ENCODE assay signal across 18 cellular contexts in the genomic region with DNA sequence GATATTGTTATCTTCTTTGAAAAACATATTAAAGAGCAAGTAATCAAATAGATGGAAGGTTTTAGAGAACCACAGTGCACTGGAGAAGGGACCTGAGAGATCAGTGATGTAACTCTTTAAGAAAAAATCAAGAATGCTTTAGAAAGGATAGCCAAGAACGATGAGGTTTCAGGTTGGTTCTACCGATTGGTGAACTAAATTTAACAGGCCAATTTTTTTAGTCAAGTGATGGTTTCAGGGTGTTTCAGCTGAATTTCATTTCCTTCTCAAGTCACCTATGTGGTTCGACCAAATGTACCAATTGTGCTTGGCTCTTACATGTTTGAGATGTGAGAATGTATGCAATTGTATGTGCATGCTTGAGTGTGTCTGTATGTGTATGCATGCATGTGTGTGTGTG. TPM values are rescaled to one million over a fixed set of nuclear protein-coding genes. Genes with fewer than 3 reads are reported as not detected.
DNase-seq lines count a peak whose midpoint lies in the region; ATAC-seq, FAIRE-seq and TF ChIP-seq lines count a peak whose summit lies in the region.
"Had no signal": no experiment of that assay in that cellular context is flagged by ENCODE, and none has a peak within 500 bp of the region (broad histone marks: within the 10 kb centered on the region; RNA-seq: fewer than 3 reads in every experiment).

No MANE protein-coding gene starts in this region.

- no peak overlapping the region for H3K9ac ChIP-seq in GM12878 (ENCODE audit: control insufficient read depth, insufficient read depth, low read length)

- H3K36me3 Mint-ChIP-seq in MCF 10A (ENCODE audit: insufficient read depth, unreplicated experiment) (no peaks in the 10 kb centered on the region), Calu3 (ENCODE audit: insufficient read depth, unreplicated experiment) (peaks cover 80% of the 10 kb centered on the region)
- H3K36me3 Mint-ChIP-seq: activated naive CD8-positive, alpha-beta T cell treated with anti-CD3 and anti-CD28 coated beads, Interleukin-2, amount 10 ng/mL, durations not matched to agents 7 days and 5 days had no signal

- no peaks in the 10 kb centered on the region; the same call in 2 of the 3 replicates for H3K9me3 ChIP-seq in GM12878 (replicated peaks; ENCODE audit: control insufficient read depth, insufficient read depth, low read length)
- H3K9me3 ChIP-seq: suprapubic skin had no signal

- H3K27ac ChIP-seq in GM12878 (ENCODE audit: control insufficient read depth, insufficient read depth) = no peak overlapping the region
- H3K27ac ChIP-seq: cardiac muscle cell, suprapubic skin had no signal

- no peak overlapping the region for H3K27ac Mint-ChIP-seq in MCF 10A (ENCODE audit: low read depth, unreplicated experiment)
- H3K27ac Mint-ChIP-seq in Calu3 (ENCODE audit: unreplicated experiment) = no peak overlapping the region
- H3K27ac Mint-ChIP-seq: activated naive CD8-positive, alpha-beta T cell treated with anti-CD3 and anti-CD28 coated beads, Interleukin-2, amount 10 ng/mL, durations not matched to agents 7 days and 5 days; IgD-negative memory B cell; T-helper 2 cell treated with Interferon-gamma antibody and Interleukin-4, amounts not matched to agents 5 μg/mL and 100 μg/mL, for 36 hours had no signal

- H3K4me3 ChIP-seq in GM12878 = no peak overlapping the region
- H3K4me3 ChIP-seq: cardiac muscle cell, suprapubic skin had no signal

- 2% methylated on average over 3 of the region's 3 CpGs for WGBS in GM12878 (ENCODE audit: insufficient coverage, insufficient replicate concordance, low lambda C conversion rate, missing lambda C conversion rate)

- no peaks in the 10 kb centered on the region for H3K36me3 ChIP-seq in GM12878 (ENCODE audit: control insufficient read depth in 2 of 2, insufficient read depth in 2 of 2, low read length in 1 of 2)
- H3K36me3 ChIP-seq: cardiac muscle cell, suprapubic skin had no signal

- H3K4me2 ChIP-seq in GM12878 (ENCODE audit: control insufficient read depth, insufficient read depth) = no peak overlapping the region

- peaks cover 4% of the 10 kb centered on the region for H3K4me1 Mint-ChIP-seq in MCF 10A (ENCODE audit: insufficient read depth, unreplicated experiment)
- H3K4me1 Mint-ChIP-seq in Calu3 (ENCODE audit: low read depth, unreplicated experiment) = peaks cover 21% of the 10 kb centered on the region
- H3K4me1 Mint-ChIP-seq: activated naive CD8-positive, alpha-beta T cell treated with anti-CD3 and anti-CD28 coated beads, Interleukin-2, amount 10 ng/mL, durations not matched to agents 7 days and 5 days had no signal

- in situ Hi-C loops in GM12878 (cut with MboI) = no loop called here

- POLR2A ChIA-PET in GM12878 (lab: Charles Lee) (no interaction called here), MCF 10A (lab: Yijun Ruan, JAX) (no interaction called here)

- H3K27me3 ChIP-seq in GM12878 (replicated peaks in 1 of 2; ENCODE audit: control insufficient read depth in 2 of 2, insufficient read depth in 2 of 2, low read length in 1 of 2) = no peaks in the 10 kb centered on the region
- H3K27me3 ChIP-seq: cardiac muscle cell, suprapubic skin had no signal

- SMC1A ChIA-PET in GM12878 (lab: Charles Lee; ENCODE audit: uncharacterized antibody, unreplicated experiment) = interaction anchor here (1.9 kb wide), 1 partner anchor 12 kb away, joined by 5 read pairs; no protein-coding TSS in a partner anchor

- no peak for DNase-seq in GM12878 (ENCODE audit: low read depth, low spot score)
- DNase-seq in MCF 10A (ENCODE audit: unreplicated experiment) = no peak
- DNase-seq in stimulated activated CD8-positive, alpha-beta memory T cell treated with anti-CD3 and anti-CD28 coated beads, Interleukin-4, amount 100 ng/mL, for 48 hours = no peak
- DNase-seq in Calu3 = no peak
- DNase-seq: activated CD4-positive, alpha-beta T cell treated with anti-CD3 and anti-CD28 coated beads for 48 hours; activated naive CD8-positive, alpha-beta T cell treated with anti-CD3 and anti-CD28 coated beads, Interleukin-2, amount 10 ng/mL, durations not matched to agents 7 days and 5 days; AML-193; effector memory CD4-positive, alpha-beta T cell; NCI-H1092; SHP77 had no signal

- RAD21 ChIA-PET in GM12878 (lab: Charles Lee; ENCODE audit: unreplicated experiment) = interaction anchor here (1.0 kb wide), 1 partner anchor 8 kb away, joined by 3 read pairs; no protein-coding TSS in a partner anchor

- intact Hi-C loops in GM12878 (cut with micrococcal nuclease; ENCODE audit: unreplicated experiment) (no loop called here), MCF 10A (cut with micrococcal nuclease) (no loop called here), Calu3 (cut with micrococcal nuclease; ENCODE audit: unreplicated experiment) (loop anchor here (10.0 kb wide), 1 partner anchor 677 kb away; no protein-coding TSS in a partner anchor)

- H3K27me3 Mint-ChIP-seq in MCF 10A (ENCODE audit: insufficient read depth, unreplicated experiment) (no peaks in the 10 kb centered on the region), Calu3 (ENCODE audit: unreplicated experiment) (no peaks in the 10 kb centered on the region)
- H3K27me3 Mint-ChIP-seq: activated naive CD8-positive, alpha-beta T cell treated with anti-CD3 and anti-CD28 coated beads, Interleukin-2, amount 10 ng/mL, durations not matched to agents 7 days and 5 days; IgD-negative memory B cell had no signal

- no peaks in the 10 kb centered on the region for H4K20me1 ChIP-seq in GM12878 (ENCODE audit: control insufficient read depth, insufficient read depth)

- H3K4me3 Mint-ChIP-seq in MCF 10A (ENCODE audit: unreplicated experiment) (no peak overlapping the region), Calu3 (ENCODE audit: low read depth, unreplicated experiment) (no peak overlapping the region)
- H3K4me3 Mint-ChIP-seq: activated naive CD8-positive, alpha-beta T cell treated with anti-CD3 and anti-CD28 coated beads, Interleukin-2, amount 10 ng/mL, durations not matched to agents 7 days and 5 days; IgD-negative memory B cell; T-helper 2 cell treated with Interferon-gamma antibody and Interleukin-4, amounts not matched to agents 5 μg/mL and 100 μg/mL, for 36 hours had no signal

- no peaks in the 10 kb centered on the region for H3K79me2 ChIP-seq in GM12878 (ENCODE audit: control insufficient read depth, insufficient read depth, low read length)

- TF ChIP-seq POLR2A in GM12878 (IDR thresholded peaks at IDR 0.05; ENCODE audit: low read depth, low read length) = no peak

- peaks cover 25% of the 10 kb centered on the region for H3K4me1 ChIP-seq in GM12878 (ENCODE audit: control insufficient read depth, insufficient read depth, low read length)

- peak; percentile 46 for ATAC-seq in GM18858 (IDR thresholded peaks at IDR 0.05; ENCODE audit: unreplicated experiment)
- ATAC-seq in GM21423 (IDR thresholded peaks at IDR 0.05; ENCODE audit: unreplicated experiment) = peak; percentile 45
- ATAC-seq in HG03045 (IDR thresholded peaks at IDR 0.05; ENCODE audit: unreplicated experiment) = peak; percentile 43
- ATAC-seq in GM12878 = peak; percentile 62
- no peak for ATAC-seq in HG03159 (IDR thresholded peaks at IDR 0.05; ENCODE audit: unreplicated experiment)

- no peak overlapping the region for H2AFZ ChIP-seq in GM12878 (ENCODE audit: control insufficient read depth, low read depth, low read length)

- TF ChIP-seq CTCF in GM12878 (IDR thresholded peaks at IDR 0.05 in 2 of 3, conservative IDR thresholded peaks at IDR 0.05 in 1 of 3; ENCODE audit: control insufficient read depth in 2 of 3, extremely low read depth in 1 of 3, insufficient read depth in 1 of 3, low read depth in 3 of 3, low read length in 3 of 3) (no peak), MCF 10A (IDR thresholded peaks at IDR 0.05; ENCODE audit: unreplicated experiment) (no peak), Calu3 (IDR thresholded peaks at IDR 0.05; ENCODE audit: unreplicated experiment) (no peak)

- TF ChIP-seq EP300 in GM12878 (IDR thresholded peaks at IDR 0.05; ENCODE audit: borderline replicate concordance in 1 of 2, control insufficient read depth in 1 of 2, low read depth in 2 of 2, low read length in 2 of 2) = no peak

- FAIRE-seq in GM12878 (lab: Jason Lieb, UNC) = peak; percentile 66

- CTCF ChIA-PET in GM12878 (lab: Yijun Ruan, JAX) = interaction anchor here (0.5 to 1.0 kb wide), 3 partner anchors 9 to 102 kb away, joined by 3 read pairs; no protein-coding TSS in a partner anchor
- CTCF ChIA-PET in MCF 10A (lab: Yijun Ruan, JAX) = interaction anchor here (0.6 to 1.1 kb wide), 2 partner anchors 22 to 136 kb away, joined by 3 to 4 read pairs; no protein-coding TSS in a partner anchor
- CTCF ChIA-PET in Calu3 (lab: Charles Lee) = no interaction called here

- no TSS peak for BruUV-seq in GM12878 (replicated peaks; lab: Mats Ljungman, UMichigan)
- BruUV-seq in MCF 10A (replicated peaks; lab: Mats Ljungman, UMichigan) = no TSS peak
- BruUV-seq in Calu3 (replicated peaks; lab: Mats Ljungman, UMichigan) = no TSS peak

- no peaks in the 10 kb centered on the region for H3K9me3 Mint-ChIP-seq in MCF 10A (ENCODE audit: unreplicated experiment)
- H3K9me3 Mint-ChIP-seq in Calu3 (ENCODE audit: low read depth, unreplicated experiment) = no peaks in the 10 kb centered on the region
- H3K9me3 Mint-ChIP-seq: activated naive CD8-positive, alpha-beta T cell treated with anti-CD3 and anti-CD28 coated beads, Interleukin-2, amount 10 ng/mL, durations not matched to agents 7 days and 5 days; IgD-negative memory B cell; T-helper 2 cell treated with Interferon-gamma antibody and Interleukin-4, amounts not matched to agents 5 μg/mL and 100 μg/mL, for 36 hours had no signal

- no peak for TF ChIP-seq RAD21 in GM12878 (IDR thresholded peaks at IDR 0.05; ENCODE audit: insufficient read depth, low read depth, low read length)

TF ChIP-seq in GM12878, 131 proteins besides CTCF, POLR2A, EP300 and RAD21 (continues in another document):
- TF ChIP-seq NFIC (IDR thresholded peaks at IDR 0.05; ENCODE audit: low read depth, low read length) = peak; percentile 18; the same call in 1 of the 2 replicates

RNA-seq across cellular contexts. Expression of a gene that starts 26.5 kb away (rescaled TPM):
- total RNA-seq in GM12878 (2013; cell fraction: nucleolus; rRNA removed) = not detected in 2 replicates
- total RNA-seq in GM12878 (2014; rRNA removed) = 0.11 and 0.34 TPM in 2 replicates
- 0.04 and 0.09 TPM in 2 replicates for total RNA-seq in GM12878 (2014; rRNA removed; fragmentation: Illumina TruSeq; extraction: Trizol)
- 0.18 and 0.80 TPM in 2 replicates for total RNA-seq in GM12878 (2021)
- polyA plus RNA-seq in GM12878 (2011; ENCODE audit: low read depth) = not detected
- polyA plus RNA-seq in GM12878 (2011; rRNA removed) = 0.42 and 0.65 TPM in 2 replicates
- polyA plus RNA-seq in GM12878 (2011; cell fraction: cytosol; rRNA removed) = 0.69 and 2.3 TPM in 2 replicates
- 2.6 and 3.2 TPM in 2 replicates for polyA plus RNA-seq in GM12878 (2011; cell fraction: nucleus; rRNA removed)
- 0.08 and 0.41 TPM in 2 replicates for polyA plus RNA-seq in GM12878 (2012)
- polyA plus RNA-seq in GM12878 (2014; fragmentation: Illumina TruSeq; extraction: Trizol) = 0.02 and 0.03 TPM in 2 replicates
- under 1 TPM; 0.03 to 0.05 TPM for polyA plus RNA-seq in GM12878 (2014; fragmentation: Nextera tagmentation; extraction: Ambion mirVana)
- 0.12 and 0.22 TPM in 2 replicates for polyA plus RNA-seq in GM12878 (2014; rRNA removed)
- under 1 TPM; 0.15 to 0.35 TPM for polyA plus RNA-seq in GM12878 (2016; fragmentation: Nextera tagmentation; extraction: Ambion mirVana)
- 0.80 and 1.0 TPM in 2 replicates for polyA minus RNA-seq in GM12878 (2011; rRNA and poly(A)+ RNA removed)
- polyA minus RNA-seq in GM12878 (2011; cell fraction: cytosol; rRNA and poly(A)+ RNA removed) = 1.3 and 3.0 TPM in 2 replicates
- polyA minus RNA-seq in GM12878 (2011; cell fraction: nucleus; rRNA and poly(A)+ RNA removed) = 0.73 and 2.4 TPM in 2 replicates
- 0.21 and 0.25 TPM in 2 replicates for total RNA-seq in MCF 10A (2022)
- 80.8 and 86.7 TPM in 2 replicates for total RNA-seq in Calu3 (2022)

Comparison
In these comparisons a context has a peak if more than half of its experiments do, and no peak if none do; other contexts are left out.
1. RNA of a gene that starts 26.5 kb away (total RNA-seq): 80.8 to 86.7 TPM in Calu3; 0.21 to 0.25 TPM in MCF 10A and 0.04 to 0.80 TPM in GM12878; every median in the first group is over 10 times any median in the second.